ENCODE assay signal across 8 cellular contexts in the genomic region with DNA sequence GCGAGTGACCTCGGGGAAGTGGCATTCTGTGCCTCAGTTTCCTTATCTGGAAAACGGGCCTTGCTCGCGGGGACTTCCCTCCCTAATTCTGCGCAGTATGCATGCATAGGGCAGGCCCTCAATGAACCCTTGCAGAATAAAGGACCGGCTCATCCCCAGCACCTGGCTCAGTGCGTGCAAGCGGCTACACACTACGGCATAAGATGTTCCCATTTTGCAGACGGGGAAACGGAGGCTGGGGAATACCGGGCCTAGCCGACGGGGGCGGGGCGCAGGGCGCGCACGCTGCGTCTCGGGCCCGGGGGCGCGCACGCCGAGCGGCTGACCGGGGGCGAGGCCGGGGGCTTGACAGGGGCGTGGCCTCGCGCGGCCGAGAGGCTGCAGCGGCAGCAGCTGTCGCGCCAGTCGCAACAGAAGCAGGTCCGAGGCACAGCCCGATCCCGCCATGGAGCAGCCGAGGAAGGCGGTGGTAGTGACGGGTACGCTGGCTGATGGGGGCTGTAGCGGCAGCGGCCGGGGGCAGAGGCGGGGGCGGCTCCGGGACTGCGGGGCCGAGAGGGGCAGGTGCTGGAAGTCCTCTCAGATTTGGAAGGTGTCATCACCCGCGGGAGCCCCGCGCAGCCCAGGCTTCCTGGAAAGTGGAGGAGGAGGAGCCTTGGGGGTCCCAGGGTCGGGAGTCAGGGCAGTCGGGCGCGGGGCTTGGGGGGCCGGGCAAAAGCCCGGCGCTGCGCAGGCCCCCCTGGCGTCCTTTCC. TPM values are rescaled to one million over a fixed set of nuclear protein-coding genes. Genes with fewer than 3 reads are reported as not detected.
A peak's percentile ranks its signal among the peaks of the same experiment; 100 is the strongest.
DNase-seq lines count a peak whose midpoint lies in the region; ATAC-seq lines count a peak whose summit lies in the region.

A gene with protein sequence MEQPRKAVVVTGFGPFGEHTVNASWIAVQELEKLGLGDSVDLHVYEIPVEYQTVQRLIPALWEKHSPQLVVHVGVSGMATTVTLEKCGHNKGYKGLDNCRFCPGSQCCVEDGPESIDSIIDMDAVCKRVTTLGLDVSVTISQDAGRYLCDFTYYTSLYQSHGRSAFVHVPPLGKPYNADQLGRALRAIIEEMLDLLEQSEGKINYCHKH (plus strand): TSS at position 362 of the 753 bp plus-strand sequence. CDS start 84 bp downstream, at position 446.

- H3K27me3 Mint-ChIP-seq in activated CD4-positive, alpha-beta memory T cell treated with anti-CD3 and anti-CD28 coated beads for 36 hours, result no peaks in the 10 kb centered on the region

- H3K36me3 Mint-ChIP-seq in activated CD4-positive, alpha-beta memory T cell treated with anti-CD3 and anti-CD28 coated beads for 36 hours, result peaks cover 3% of the 10 kb centered on the region

- H3K9me3 Mint-ChIP-seq in activated CD4-positive, alpha-beta memory T cell treated with anti-CD3 and anti-CD28 coated beads for 36 hours, result no peaks in the 10 kb centered on the region

- intact Hi-C loops in activated CD4-positive, alpha-beta memory T cell treated with anti-CD3 and anti-CD28 coated beads for 36 hours (cut with micrococcal nuclease), result loop anchor here (2.0 to 5.0 kb wide), 2 partner anchors 34 to 67 kb away; no protein-coding TSS in a partner anchor

- H3K27ac Mint-ChIP-seq in activated CD4-positive, alpha-beta memory T cell treated with anti-CD3 and anti-CD28 coated beads for 36 hours, result peak within 1 kb of the TSS; percentile 87

- DNase-seq in Caki2 (ENCODE audit: low read depth), result peak; percentile 45
- no peak for DNase-seq in H4 (ENCODE audit: low spot score)
- DNase-seq in NCI-H2196 treated with DMSO at 0.1 percent for 48 hours (lab: John Stamatoyannopoulos, UW; ENCODE audit: unreplicated experiment), result peak; percentile 51
- peak; percentile 76 for DNase-seq in activated CD4-positive, alpha-beta memory T cell treated with anti-CD3 and anti-CD28 coated beads for 36 hours
- DNase-seq in effector CD4-positive, alpha-beta T cell, result peak; percentile 25
- DNase-seq in medulla oblongata (ENCODE audit: extremely low spot score), result peak; percentile 69
- peak in 2 of 3 experiments; percentile 53 to 65 for DNase-seq in stimulated activated CD4-positive, alpha-beta T cell treated with anti-CD3 and anti-CD28 coated beads, TNF-alpha, amount 100 ng/mL, for 24 hours (ENCODE audit: low read depth in 3 of 3)

- H3K4me3 Mint-ChIP-seq in activated CD4-positive, alpha-beta memory T cell treated with anti-CD3 and anti-CD28 coated beads for 36 hours, result peak within 1 kb of the TSS; percentile 79

- CTCF ChIA-PET in activated CD4-positive, alpha-beta memory T cell treated with anti-CD3 and anti-CD28 coated beads for 36 hours (lab: Charles Lee), result interaction anchor here (1.0 to 5.1 kb wide), 9 partner anchors 10 to 146 kb away, joined by 3 to 41 read pairs (median 6); a partner anchor contains a TSS

- peaks cover 19% of the 10 kb centered on the region for H3K4me1 Mint-ChIP-seq in activated CD4-positive, alpha-beta memory T cell treated with anti-CD3 and anti-CD28 coated beads for 36 hours (ENCODE audit: low read depth)

- no peak for ATAC-seq in GM18511 (IDR thresholded peaks at IDR 0.05; ENCODE audit: unreplicated experiment)

- POLR2A ChIA-PET in activated CD4-positive, alpha-beta memory T cell treated with anti-CD3 and anti-CD28 coated beads for 36 hours (lab: Charles Lee), result interaction anchor here (1.1 to 4.8 kb wide), 2 partner anchors 61 to 79 kb away, joined by 4 to 26 read pairs; a partner anchor contains a TSS

- in situ Hi-C loops in Caki2 (cut with HindIII; ENCODE audit: low pct_unique_long_range_greater_than_20kb, low sequenced_read_pairs), result no loop called here

RNA-seq across cellular contexts. Expression of the gene that starts here (rescaled TPM):
- total RNA-seq in Caki2 (2014; rRNA removed; shearing (Covaris generic); ENCODE audit: low replicate concordance), result 15.4 and 17.8 TPM in 2 replicates
- 2.9 and 12.1 TPM in 2 replicates for total RNA-seq in H4 (2014; rRNA removed; shearing (Covaris generic))
- total RNA-seq in activated CD4-positive, alpha-beta memory T cell treated with anti-CD3 and anti-CD28 coated beads for 36 hours, result 10 to 100 TPM; 29.0 to 30.8 TPM
